ENCODE assay signal across 2 cellular contexts in genomic region chr6:169918954-169919549, GRCh38.
A peak's percentile ranks its signal among the peaks of the same experiment; 100 is the strongest.
TF ChIP-seq lines count a peak whose summit lies in the region.

No MANE protein-coding gene starts in this region.

TF ChIP-seq in HepG2, 621 proteins besides CTCF, POLR2A, EP300 and RAD21 (continues in another document):
- TF ChIP-seq POLR2AphosphoS2 (IDR thresholded peaks at IDR 0.05; ENCODE audit: low read depth, low read length), result no peak
- TF ChIP-seq RNF2 (conservative IDR thresholded peaks at IDR 0.05; ENCODE audit: low read depth), result no peak
- no peak for TF ChIP-seq ARNT (IDR thresholded peaks at IDR 0.05)
- peak; percentile 74; the same call in 1 of the 2 replicates for TF ChIP-seq CEBPB (IDR thresholded peaks at IDR 0.05; ENCODE audit: borderline replicate concordance, low read depth, low read length)
- TF ChIP-seq PHF8 (CRISPR knock-in tag; IDR thresholded peaks at IDR 0.05), result no peak
- no peak for TF ChIP-seq ZNF639 (CRISPR knock-in tag; conservative IDR thresholded peaks at IDR 0.05)
- TF ChIP-seq HNF4A (CRISPR knock-in tag; IDR thresholded peaks at IDR 0.05), result no peak
- no peak for TF ChIP-seq ZNF207 (IDR thresholded peaks at IDR 0.05; ENCODE audit: borderline replicate concordance)
- no peak for TF ChIP-seq HOXA5 (CRISPR knock-in tag; IDR thresholded peaks at IDR 0.05)
- no peak for TF ChIP-seq ZNF850 (CRISPR knock-in tag; conservative IDR thresholded peaks at IDR 0.05)
- TF ChIP-seq ZSCAN29 (CRISPR knock-in tag; conservative IDR thresholded peaks at IDR 0.05), result no peak
- peak; percentile 18; the same call in 1 of the 2 replicates for TF ChIP-seq DNMT1 (CRISPR knock-in tag; IDR thresholded peaks at IDR 0.05)
- 0 out of 2 replicates have a peak, but pooled peaks have one; percentile 27 for TF ChIP-seq CEBPG (CRISPR knock-in tag; IDR thresholded peaks at IDR 0.05)
- 0 out of 2 replicates have a peak, but pooled peaks have one; percentile 38 for TF ChIP-seq SKIL (CRISPR knock-in tag; IDR thresholded peaks at IDR 0.05; ENCODE audit: borderline replicate concordance)
- no peak for TF ChIP-seq SP140L (CRISPR knock-in tag; IDR thresholded peaks at IDR 0.05; ENCODE audit: borderline replicate concordance)
- peak; percentile 55; the same call in 1 of the 2 replicates for TF ChIP-seq ZNF646 (CRISPR knock-in tag; IDR thresholded peaks at IDR 0.05)
- TF ChIP-seq ZMYM3 (CRISPR knock-in tag; IDR thresholded peaks at IDR 0.05), result peak; percentile 23; the same call in 1 of the 2 replicates
- no peak for TF ChIP-seq TCF7 (IDR thresholded peaks at IDR 0.05; ENCODE audit: low read depth)
- no peak for TF ChIP-seq SIN3A (IDR thresholded peaks at IDR 0.05; ENCODE audit: borderline replicate concordance, low read depth, low read length)
- no peak for TF ChIP-seq RXRB (CRISPR knock-in tag; IDR thresholded peaks at IDR 0.05; ENCODE audit: borderline replicate concordance)

TF ChIP-seq in H1, 55 proteins besides CTCF, POLR2A, EP300 and RAD21:
- TF ChIP-seq BCL11A (IDR thresholded peaks at IDR 0.05; ENCODE audit: low read depth in 2 of 2, low read length in 2 of 2) (no peak), JUND (IDR thresholded peaks at IDR 0.05; ENCODE audit: low read length) (no peak), KDM1A (IDR thresholded peaks at IDR 0.05; ENCODE audit: borderline replicate concordance, low read length) (no peak), SUZ12 (IDR thresholded peaks at IDR 0.05; ENCODE audit: low read length) (no peak), BACH1 (IDR thresholded peaks at IDR 0.05; ENCODE audit: low read length) (no peak), TCF12 (IDR thresholded peaks at IDR 0.05; ENCODE audit: low read depth, low read length) (no peak), SP2 (IDR thresholded peaks at IDR 0.05; ENCODE audit: low read length) (no peak), POU5F1 (IDR thresholded peaks at IDR 0.05; ENCODE audit: low read depth, low read length) (no peak), CTBP2 (IDR thresholded peaks at IDR 0.05; ENCODE audit: borderline replicate concordance, insufficient read depth, insufficient read length, low read length) (no peak), PHF8 (conservative IDR thresholded peaks at IDR 0.05; ENCODE audit: low read depth, low read length) (no peak)
